ENCODE assay signal across 8 cellular contexts in genomic region chr16:67658849-67659674, GRCh38. TPM values are rescaled to one million over a fixed set of nuclear protein-coding genes. Genes with fewer than 3 reads are reported as not detected.
DNase-seq lines count a peak whose midpoint lies in the region; ATAC-seq and TF ChIP-seq lines count a peak whose summit lies in the region.

No MANE protein-coding gene starts in this region.

- H3K9me3 Mint-ChIP-seq in H9: no peaks in the 10 kb centered on the region; a peak in 1 of 5 replicates
- H3K9me3 Mint-ChIP-seq in T-helper 2 cell treated with Interferon-gamma antibody and Interleukin-4, amounts not matched to agents 5 μg/mL and 100 μg/mL, for 36 hours: no peaks in the 10 kb centered on the region

- peaks cover 2% of the 10 kb centered on the region for H3K27me3 Mint-ChIP-seq in H9 (ENCODE audit: low read depth)
- no peaks in the 10 kb centered on the region for H3K27me3 Mint-ChIP-seq in T-helper 2 cell treated with Interferon-gamma antibody and Interleukin-4, amounts not matched to agents 5 μg/mL and 100 μg/mL, for 36 hours (ENCODE audit: low read depth)

- no peak overlapping the region for H2BK15ac ChIP-seq in H9 (ENCODE audit: low read depth, low read length)

- H3K9ac ChIP-seq in H9 (ENCODE audit: extremely low read depth, insufficient read length, low read length) (peak overlapping the region; percentile 56), skeletal muscle tissue (ENCODE audit: low read depth in 1 of 3, low read length in 3 of 3) (peak overlapping the region; percentile 80 to 86 (median 85))

- no peak overlapping the region for H3K23ac ChIP-seq in H9 (ENCODE audit: insufficient read length, low read depth, low read length)

- no peak overlapping the region for H4K8ac ChIP-seq in H9 (replicated peaks; ENCODE audit: insufficient read length, low read depth, low read length)

- no peak for TF ChIP-seq POLR2A in gastroesophageal sphincter (IDR thresholded peaks at IDR 0.05)

- H2BK20ac ChIP-seq in H9 (ENCODE audit: low read depth, low read length, poor library complexity, severe bottlenecking): no peak overlapping the region

- H3K9me3 ChIP-seq in H9 (ENCODE audit: control insufficient read depth, low read depth, low read length) (no peaks in the 10 kb centered on the region), gastroesophageal sphincter (no peaks in the 10 kb centered on the region), skeletal muscle tissue (ENCODE audit: control insufficient read depth in 3 of 3, low read length in 3 of 3) (no peaks in the 10 kb centered on the region)

- no peaks in the 10 kb centered on the region for H4K20me1 ChIP-seq in H9 (ENCODE audit: control insufficient read depth, insufficient read depth, insufficient read length)

- H3K4me2 ChIP-seq in H9 (ENCODE audit: insufficient read depth, insufficient read length, low read length): peak overlapping the region; percentile 57

- H2BK12ac ChIP-seq in H9 (ENCODE audit: insufficient read length, low read depth, low read length): no peak overlapping the region

- no peaks in the 10 kb centered on the region for H3K27me3 ChIP-seq in H9 (ENCODE audit: insufficient read depth, low read length)
- peaks cover 17% of the 10 kb centered on the region for H3K27me3 ChIP-seq in gastroesophageal sphincter
- peaks cover 9 to 21% (median 16%) of the 10 kb centered on the region in 3 donors for H3K27me3 ChIP-seq in skeletal muscle tissue (ENCODE audit: control insufficient read depth in 3 of 3, insufficient read depth in 3 of 3, low read length in 3 of 3)

- H3K14ac ChIP-seq in H9 (ENCODE audit: insufficient read depth, low read length): no peak overlapping the region

- no peak overlapping the region for H3K4ac ChIP-seq in H9 (ENCODE audit: low read depth, low read length)

- no peak overlapping the region for H2AFZ ChIP-seq in H9 (ENCODE audit: low read length)

- no peak overlapping the region for H2BK5ac ChIP-seq in H9 (ENCODE audit: insufficient read length, low read length)

- H3K36me3 Mint-ChIP-seq in H9 (ENCODE audit: insufficient read depth in 1 of 3, low read depth in 3 of 3): peaks cover 10 to 30% (median 19%) of the 10 kb centered on the region in 3 experiments
- peaks cover 22% of the 10 kb centered on the region for H3K36me3 Mint-ChIP-seq in T-helper 2 cell treated with Interferon-gamma antibody and Interleukin-4, amounts not matched to agents 5 μg/mL and 100 μg/mL, for 36 hours (ENCODE audit: low read depth)

- WGBS in H9 (ENCODE audit: extremely low coverage, insufficient read length, low lambda C conversion rate): no CpG with 5 or more reads among the region's 21 CpGs
- 37% methylated on average over 10 of the region's 21 CpGs; no CpG with 5 or more reads in 1 of the 2 donors for WGBS in gastroesophageal sphincter (ENCODE audit: low coverage in 1 of 2), 2 donors

- H3K4me3 Mint-ChIP-seq in H9: peak overlapping the region; percentile 85 to 94
- H3K4me3 Mint-ChIP-seq in T-helper 2 cell treated with Interferon-gamma antibody and Interleukin-4, amounts not matched to agents 5 μg/mL and 100 μg/mL, for 36 hours: peak overlapping the region; percentile 95

- H3K4me1 Mint-ChIP-seq in H9: peaks cover 11 to 20% of the 10 kb centered on the region in 2 experiments
- peaks cover 8% of the 10 kb centered on the region for H3K4me1 Mint-ChIP-seq in T-helper 2 cell treated with Interferon-gamma antibody and Interleukin-4, amounts not matched to agents 5 μg/mL and 100 μg/mL, for 36 hours (ENCODE audit: low read depth)

- peaks cover 11% of the 10 kb centered on the region for H3K23me2 ChIP-seq in H9 (ENCODE audit: insufficient read length, low read depth, low read length, poor library complexity, severe bottlenecking)

- no peak overlapping the region for H3T11ph ChIP-seq in H9 (ENCODE audit: low read length)

- H3K18ac ChIP-seq in H9 (ENCODE audit: insufficient read length, low read depth, low read length): no peak overlapping the region

- H3K36me3 ChIP-seq in gastroesophageal sphincter (peaks cover 0 to 44% of the 10 kb centered on the region in 2 donors), skeletal muscle tissue (ENCODE audit: control insufficient read depth in 3 of 3, insufficient read depth in 3 of 3, low read length in 3 of 3) (peaks cover 15 to 17% (median 17%) of the 10 kb centered on the region in 3 donors)

- no peak overlapping the region for H4K5ac ChIP-seq in H9 (ENCODE audit: insufficient read length, low read depth, low read length)

- no peaks in the 10 kb centered on the region for H3K79me2 ChIP-seq in H9 (ENCODE audit: insufficient read depth, low read length)

- no peak overlapping the region for H3K27ac ChIP-seq in H9 (ENCODE audit: insufficient read length, low read depth, low read length)
- peak overlapping the region in 3 of 4 donors; percentile 95 to 98 (median 98) for H3K27ac ChIP-seq in gastroesophageal sphincter
- no peak overlapping the region for H3K27ac ChIP-seq in skeletal muscle tissue (ENCODE audit: low read depth, low read length)

- H3K56ac ChIP-seq in H9 (ENCODE audit: insufficient read length, low read depth, low read length): no peak overlapping the region

- ATAC-seq in gastroesophageal sphincter: no peak

- no peak overlapping the region for H2AK5ac ChIP-seq in H9 (ENCODE audit: insufficient read length, low read length)

- TF ChIP-seq EP300 in gastroesophageal sphincter (IDR thresholded peaks at IDR 0.05): no peak

- H3K4me3 ChIP-seq in gastroesophageal sphincter (peak overlapping the region; percentile 57 to 89), skeletal muscle tissue (ENCODE audit: low read length in 3 of 3) (peak overlapping the region; percentile 99)

- TF ChIP-seq CTCF in H9 (conservative IDR thresholded peaks at IDR 0.05) (no peak), gastroesophageal sphincter (IDR thresholded peaks at IDR 0.05) (no peak)

- no peaks in the 10 kb centered on the region for H3K79me1 ChIP-seq in H9 (ENCODE audit: insufficient read depth, low read depth, low read length, poor library complexity, severe bottlenecking)

- H3K27ac Mint-ChIP-seq in H9: no peak overlapping the region
- H3K27ac Mint-ChIP-seq in T-helper 2 cell treated with Interferon-gamma antibody and Interleukin-4, amounts not matched to agents 5 μg/mL and 100 μg/mL, for 36 hours: peak overlapping the region; percentile 98

- DNase-seq in H9 (no peak), NCI-H2171 (lab: John Stamatoyannopoulos, UW) (no peak), islet precursor cell (no peak), NOMO-1 treated with DMSO at 0.1 percent for 48 hours (lab: John Stamatoyannopoulos, UW; ENCODE audit: unreplicated experiment) (no peak), activated gamma-delta T cell treated with Interleukin-2 at 50 U/mL for 16 hours (no peak)
- no peak for DNase-seq in T-helper 2 cell treated with Interferon-gamma antibody and Interleukin-4, amounts not matched to agents 5 μg/mL and 100 μg/mL, for 36 hours (ENCODE audit: low spot score)

- H3K4me1 ChIP-seq in H9 (ENCODE audit: insufficient read depth, low read length): no peaks in the 10 kb centered on the region
- peaks cover 0 to 27% (median 14%) of the 10 kb centered on the region in 3 donors for H3K4me1 ChIP-seq in gastroesophageal sphincter
- H3K4me1 ChIP-seq in skeletal muscle tissue (ENCODE audit: control insufficient read depth in 3 of 3, insufficient read depth in 3 of 3, low read length in 3 of 3): peaks cover 22 to 29% (median 24%) of the 10 kb centered on the region in 3 donors

- H2BK120ac ChIP-seq in H9 (ENCODE audit: low read depth, low read length, poor library complexity, severe bottlenecking): no peak overlapping the region

- H4K91ac ChIP-seq in H9 (ENCODE audit: insufficient read length, low read depth, low read length): no peak overlapping the region

RNA-seq across cellular contexts. Expression of gene ACD, which starts 1.0 kb away (rescaled TPM):
- 34.1 and 38.2 TPM in 2 replicates for total RNA-seq in H9 (2021)
- 10 to 100 TPM; 20.9 to 33.7 (median 24.4) TPM for total RNA-seq in gastroesophageal sphincter
- 10.4 TPM for total RNA-seq in skeletal muscle tissue

RNA-seq across cellular contexts. Expression of gene PARD6A, which starts 1.7 kb away (rescaled TPM):
- total RNA-seq in H9 (2021) (10.8 and 11.2 TPM in 2 replicates), gastroesophageal sphincter (10 to 100 TPM in 1 of 4 donors, 1 to 10 TPM in 3; 5.9 to 13.4 (median 6.5) TPM), skeletal muscle tissue (0.52 TPM)

RNA-seq across cellular contexts. Expression of gene ENKD1, which starts 7.5 kb away (rescaled TPM):
- total RNA-seq in H9 (2021) (7.9 and 9.5 TPM in 2 replicates), gastroesophageal sphincter (10 to 100 TPM; 23.0 to 33.2 (median 28.9) TPM), skeletal muscle tissue (5.2 TPM)

RNA-seq across cellular contexts. Expression of gene C16orf86, which starts 7.6 kb away (rescaled TPM):
- 0.75 and 1.5 TPM in 2 replicates for total RNA-seq in H9 (2021)
- 10 to 100 TPM in 1 of 4 donors, 1 to 10 TPM in 3; 3.6 to 12.9 (median 5.0) TPM for total RNA-seq in gastroesophageal sphincter
- total RNA-seq in skeletal muscle tissue: 3.1 TPM

RNA-seq across cellular contexts. Expression of gene CARMIL2, which starts 14.1 kb away (rescaled TPM):
- 57.7 and 58.5 TPM in 2 replicates for total RNA-seq in H9 (2021)
- 1 to 10 TPM in 1 of 4 donors, under 1 TPM in 2, not detected in 1; 0.46 to 2.8 (median 0.47) TPM for total RNA-seq in gastroesophageal sphincter
- not detected for total RNA-seq in skeletal muscle tissue

Comparison
In these comparisons a context has a peak if more than half of its experiments do, and no peak if none do; other contexts are left out.
1. H3K27ac ChIP-seq: peak in gastroesophageal sphincter (3 of 4); none in H9 (single experiment) and skeletal muscle tissue (single experiment).